21 cellular contexts compared by ENCODE assay signal in genomic region chr13:80924596-80924995, GRCh38.
DNase-seq lines count a peak whose midpoint lies in the region; ATAC-seq, FAIRE-seq and TF ChIP-seq lines count a peak whose summit lies in the region.
"Had no signal": no experiment of that assay in that cellular context is flagged by ENCODE, and none has a peak within 500 bp of the region (broad histone marks: within the 10 kb centered on the region; RNA-seq: fewer than 3 reads in every experiment).

No MANE protein-coding gene starts in this region.

- no peak overlapping the region for H3K9ac ChIP-seq in astrocyte (ENCODE audit: low read length)

- no peaks in the 10 kb centered on the region for H3K9me3 ChIP-seq in astrocyte (ENCODE audit: insufficient read depth, low read depth, low read length)
- no peaks in the 10 kb centered on the region for H3K9me3 ChIP-seq in small intestine (ENCODE audit: control insufficient read depth, low read depth)
- H3K9me3 ChIP-seq: breast epithelium, esophagus squamous epithelium had no signal

- no peaks in the 10 kb centered on the region for H3K27me3 ChIP-seq in astrocyte (ENCODE audit: insufficient read depth, low read length)
- no peaks in the 10 kb centered on the region for H3K27me3 ChIP-seq in small intestine (ENCODE audit: control insufficient read depth in 2 of 2, insufficient read depth in 2 of 2, low read length in 2 of 2)
- H3K27me3 ChIP-seq: breast epithelium, esophagus squamous epithelium had no signal

- H3K79me2 ChIP-seq in astrocyte (ENCODE audit: insufficient read depth, low read length) = no peaks in the 10 kb centered on the region

- no peak overlapping the region for H2AFZ ChIP-seq in astrocyte (ENCODE audit: low read depth, low read length)

- no peak overlapping the region for H3K4me3 Mint-ChIP-seq in astrocyte (ENCODE audit: unreplicated experiment)
- H3K4me3 Mint-ChIP-seq: activated CD4-positive, alpha-beta memory T cell treated with anti-CD3 and anti-CD28 coated beads for 36 hours; T-cell had no signal

- H3K27me3 Mint-ChIP-seq in astrocyte (ENCODE audit: low read depth, unreplicated experiment) = no peaks in the 10 kb centered on the region
- H3K27me3 Mint-ChIP-seq: activated CD4-positive, alpha-beta memory T cell treated with anti-CD3 and anti-CD28 coated beads for 36 hours; T-cell had no signal

- no peaks in the 10 kb centered on the region for H4K20me1 ChIP-seq in astrocyte (ENCODE audit: insufficient read depth, low read length)

- 71 to 79% (median 72%) methylated on average over 5 of the region's 5 CpGs for WGBS in small intestine, 3 donors

- H3K4me2 ChIP-seq in astrocyte (ENCODE audit: low read length) = no peak overlapping the region

- H3K36me3 Mint-ChIP-seq in astrocyte (ENCODE audit: low read depth, unreplicated experiment) = no peaks in the 10 kb centered on the region
- H3K36me3 Mint-ChIP-seq: activated CD4-positive, alpha-beta memory T cell treated with anti-CD3 and anti-CD28 coated beads for 36 hours; T-cell had no signal

- ATAC-seq in HG02678 (IDR thresholded peaks at IDR 0.05; ENCODE audit: unreplicated experiment) = no peak
- ATAC-seq: left colon, T-cell had no signal

- no peak for TF ChIP-seq CTCF in astrocyte (IDR thresholded peaks at IDR 0.05; ENCODE audit: insufficient read depth, low read depth, low read length)
- TF ChIP-seq CTCF in fibroblast of pulmonary artery (IDR thresholded peaks at IDR 0.05; ENCODE audit: low read length, missing control alignments) = no peak

- no peak overlapping the region for H3K27ac ChIP-seq in astrocyte (ENCODE audit: low read depth, low read length)
- H3K27ac ChIP-seq in small intestine (ENCODE audit: low read depth in 1 of 2, low read length in 1 of 2) = no peak overlapping the region
- H3K27ac ChIP-seq: breast epithelium, esophagus squamous epithelium had no signal

- H3K27ac Mint-ChIP-seq in astrocyte (ENCODE audit: unreplicated experiment) = no peak overlapping the region
- H3K27ac Mint-ChIP-seq: activated CD4-positive, alpha-beta memory T cell treated with anti-CD3 and anti-CD28 coated beads for 36 hours; T-cell had no signal

- H3K9me3 Mint-ChIP-seq in astrocyte (ENCODE audit: unreplicated experiment) = no peaks in the 10 kb centered on the region
- H3K9me3 Mint-ChIP-seq: T-cell had no signal

- DNase-seq in NCI-H226 = peak; percentile 48
- DNase-seq in astrocyte (ENCODE audit: low read depth) = peak; percentile 6
- DNase-seq in fibroblast of pulmonary artery (ENCODE audit: low read depth) = peak; percentile 84
- DNase-seq in non-pigmented ciliary epithelial cell (ENCODE audit: low read depth) = peak; percentile 18
- DNase-seq in activated naive CD4-positive, alpha-beta T cell (lab: John Stamatoyannopoulos, UW) = no peak
- no peak for DNase-seq in small intestine
- DNase-seq in HPDE6-E6E7 (ENCODE audit: extremely low spot score) = no peak
- DNase-seq: activated CD4-positive, alpha-beta memory T cell treated with anti-CD3 and anti-CD28 coated beads for 36 hours; activated naive CD4-positive, alpha-beta T cell treated with anti-CD3 and anti-CD28 coated beads, Interleukin-2, amount 50 U/mL, for 16 hours; COR-L47; EL; esophagus squamous epithelium; left colon; NCI-H187; NCI-H510A; stimulated activated CD4-positive, alpha-beta T cell treated with anti-CD3 and anti-CD28 coated beads, Interleukin-2, amount 100 ng/mL, for 48 hours; T-cell had no signal

- H3K36me3 ChIP-seq in astrocyte (ENCODE audit: insufficient read depth, low read length) (no peaks in the 10 kb centered on the region), small intestine (ENCODE audit: control insufficient read depth in 2 of 2, insufficient read depth in 2 of 2, low read length in 2 of 2) (no peaks in the 10 kb centered on the region)
- H3K36me3 ChIP-seq: breast epithelium, esophagus squamous epithelium had no signal

- FAIRE-seq in astrocyte (lab: Jason Lieb, UNC) = no peak
- no peak for FAIRE-seq in small intestine (lab: Jason Lieb, UNC)
- FAIRE-seq: GM19239, H1 had no signal

- H3K4me1 Mint-ChIP-seq in astrocyte (ENCODE audit: low read depth, unreplicated experiment) = peaks cover 4% of the 10 kb centered on the region
- H3K4me1 Mint-ChIP-seq: T-cell had no signal

- H3K4me1 ChIP-seq in astrocyte (ENCODE audit: insufficient read depth, low read length) = no peaks in the 10 kb centered on the region
- H3K4me1 ChIP-seq in small intestine (ENCODE audit: control insufficient read depth in 2 of 2, insufficient read depth in 1 of 2, low read depth in 1 of 2, low read length in 1 of 2) = no peaks in the 10 kb centered on the region
- H3K4me1 ChIP-seq: breast epithelium, esophagus squamous epithelium had no signal

- no peak overlapping the region for H3K4me3 ChIP-seq in astrocyte (ENCODE audit: insufficient read depth, low read depth, low read length)
- no peak overlapping the region for H3K4me3 ChIP-seq in fibroblast of pulmonary artery (replicated peaks; ENCODE audit: low read depth, low read length)
- no peak overlapping the region for H3K4me3 ChIP-seq in small intestine (ENCODE audit: low read depth in 1 of 2, low read length in 2 of 2)
- H3K4me3 ChIP-seq: breast epithelium, esophagus squamous epithelium had no signal

Comparison
In these comparisons a context has a peak if more than half of its experiments do, and no peak if none do; other contexts are left out.
1. DNase-seq: peak in NCI-H226 (single experiment), astrocyte (single experiment), fibroblast of pulmonary artery (single experiment) and non-pigmented ciliary epithelial cell (single experiment); none in activated naive CD4-positive, alpha-beta T cell (0 of 4), small intestine (single experiment) and HPDE6-E6E7 (single experiment).